1 cellular context compared by ENCODE assay signal in genomic region chr1:77509051-77509492, GRCh38.
TF ChIP-seq lines count a peak whose summit lies in the region.

No MANE protein-coding gene starts in this region.

TF ChIP-seq in IMR-90, 13 proteins besides CTCF, POLR2A, EP300 and RAD21 (continued from another document):
- TF ChIP-seq USF2 (IDR thresholded peaks at IDR 0.05; ENCODE audit: low read depth, low read length): no peak
- no peak for TF ChIP-seq ELK1 (IDR thresholded peaks at IDR 0.05; ENCODE audit: borderline replicate concordance, low read depth, low read length)
- no peak for TF ChIP-seq RFX5 (IDR thresholded peaks at IDR 0.05; ENCODE audit: low read depth, low read length)
- TF ChIP-seq CHD1 (IDR thresholded peaks at IDR 0.05; ENCODE audit: low read depth, low read length): no peak
- TF ChIP-seq MAZ (IDR thresholded peaks at IDR 0.05; ENCODE audit: borderline replicate concordance, low read depth, low read length): no peak
- no peak for TF ChIP-seq CEBPB (IDR thresholded peaks at IDR 0.05; ENCODE audit: low read depth, low read length)
- no peak for TF ChIP-seq SMC3 (IDR thresholded peaks at IDR 0.05; ENCODE audit: low read depth, low read length)
- no peak for TF ChIP-seq FOS (IDR thresholded peaks at IDR 0.05; ENCODE audit: low read depth, low read length)
- TF ChIP-seq RCOR1 (IDR thresholded peaks at IDR 0.05; ENCODE audit: insufficient replicate concordance, low read length): no peak
- no peak for TF ChIP-seq MXI1 (IDR thresholded peaks at IDR 0.05; ENCODE audit: borderline replicate concordance, low read depth, low read length)
- no peak for TF ChIP-seq BHLHE40 (IDR thresholded peaks at IDR 0.05; ENCODE audit: low read depth, low read length)
- no peak for TF ChIP-seq MAFK (IDR thresholded peaks at IDR 0.05; ENCODE audit: low read depth, low read length)
